ENCODE assay signal across 24 cellular contexts in genomic region chr2:179818546-179818945, GRCh38. TPM values are rescaled to one million over a fixed set of nuclear protein-coding genes. Genes with fewer than 3 reads are reported as not detected.
DNase-seq lines count a peak whose midpoint lies in the region; ATAC-seq and TF ChIP-seq lines count a peak whose summit lies in the region.
"Had no signal": no experiment of that assay in that cellular context is flagged by ENCODE, and none has a peak within 500 bp of the region (broad histone marks: within the 10 kb centered on the region; RNA-seq: fewer than 3 reads in every experiment).

No MANE protein-coding gene starts in this region.

- no peak for TF ChIP-seq POLR2A in adrenal gland (IDR thresholded peaks at IDR 0.05)

- DNase-seq in A172 (ENCODE audit: low spot score): peak; percentile 90
- DNase-seq in HK-2 (ENCODE audit: unreplicated experiment): peak; percentile 14
- peak in 5 of 7 donors; percentile 21 to 42 (median 34) for DNase-seq in adrenal gland
- no peak for DNase-seq in foreskin keratinocyte
- DNase-seq in 8988T: no peak
- DNase-seq in putamen (ENCODE audit: low spot score): no peak
- no peak for DNase-seq in occipital lobe (lab: John Stamatoyannopoulos, UW)
- DNase-seq: activated CD4-positive, alpha-beta T cell treated with anti-CD3 and anti-CD28 coated beads for 1 hour; amniotic stem cell; gastrocnemius medialis; H7; left lung; NCI-H1105; NCI-H69; OCI-M1; stimulated activated CD4-positive, alpha-beta T cell treated with anti-CD3 and anti-CD28 coated beads, Interleukin-2, amount 100 ng/mL, for 24 hours; stimulated activated naive CD8-positive, alpha-beta T cell treated with anti-CD3 and anti-CD28 coated beads, Interleukin-15, amount 100 ng/mL, for 72 hours; trophoblast cell had no signal

- no peaks in the 10 kb centered on the region for H3K4me1 ChIP-seq in adrenal gland (replicated peaks in 1 of 2)
- no peaks in the 10 kb centered on the region for H3K4me1 ChIP-seq in foreskin keratinocyte
- H3K4me1 ChIP-seq: A549, gastrocnemius medialis, left lung had no signal

- H3K27ac ChIP-seq in adrenal gland (no peak overlapping the region), foreskin keratinocyte (no peak overlapping the region)
- H3K27ac ChIP-seq: A549, gastrocnemius medialis, left lung, neural progenitor cell, SK-N-MC had no signal

- H3K27me3 ChIP-seq in adrenal gland (no peaks in the 10 kb centered on the region), foreskin keratinocyte (no peaks in the 10 kb centered on the region)
- H3K27me3 ChIP-seq: gastrocnemius medialis, left lung, neural progenitor cell had no signal

- no peaks in the 10 kb centered on the region for H3K36me3 ChIP-seq in adrenal gland (replicated peaks in 1 of 2)
- H3K36me3 ChIP-seq: gastrocnemius medialis, left lung, neural progenitor cell had no signal

- intact Hi-C loops in adrenal gland (cut with DNase I): no loop called here

- 59 to 83% (median 72%) methylated on average over 8 of the region's 8 CpGs for WGBS in adrenal gland, 4 donors

- ATAC-seq in foreskin keratinocyte (peak; percentile 63), HG03378 (IDR thresholded peaks at IDR 0.05; ENCODE audit: unreplicated experiment) (no peak)
- ATAC-seq: left lung; stimulated activated naive CD8-positive, alpha-beta T cell treated with anti-CD3 and anti-CD28 coated beads, Interleukin-15, amount 100 ng/mL, for 72 hours had no signal

- H3K9me3 ChIP-seq in adrenal gland (replicated peaks in 1 of 3): peaks cover 0 to 4% (median 0%) of the 10 kb centered on the region in 3 donors
- H3K9me3 ChIP-seq: A549, gastrocnemius medialis, left lung had no signal

- no peak overlapping the region for H3K4me3 ChIP-seq in adrenal gland
- H3K4me3 ChIP-seq: A549, gastrocnemius medialis, left lung, neural progenitor cell, SK-N-MC had no signal

- TF ChIP-seq CTCF in adrenal gland (IDR thresholded peaks at IDR 0.05) (no peak), foreskin keratinocyte (conservative IDR thresholded peaks at IDR 0.05) (no peak)

RNA-seq across cellular contexts. Expression of gene ZNF385B, which starts 42.9 kb away (rescaled TPM):
- total RNA-seq in A172 (2014; rRNA removed; shearing (Covaris generic)): 0.22 TPM in 1 of 2 replicates, not detected in the other
- total RNA-seq in adrenal gland (10 to 100 TPM in 4 of 8 donors, 1 to 10 TPM in 4; 3.2 to 15.3 (median 9.5) TPM), foreskin keratinocyte (0.42 and 0.44 TPM in 2 replicates), occipital lobe (18.4 TPM)
- polyA plus RNA-seq in adrenal gland (1 to 10 TPM; 2.0 to 5.0 (median 3.8) TPM), foreskin keratinocyte (0.52 and 0.57 TPM in 2 replicates)
- total RNA-seq: mononuclear cell had no signal
- polyA plus RNA-seq: A549, CD14-positive monocyte had no signal

Comparison
In these comparisons a context has a peak if more than half of its experiments do, and no peak if none do; other contexts are left out.
1. DNase-seq: peak in A172 (single experiment), HK-2 (single experiment) and adrenal gland (5 of 7); none in foreskin keratinocyte (0 of 2), 8988T (single experiment), putamen (single experiment) and occipital lobe (single experiment).